10 cellular contexts compared by ENCODE assay signal in the genomic region with DNA sequence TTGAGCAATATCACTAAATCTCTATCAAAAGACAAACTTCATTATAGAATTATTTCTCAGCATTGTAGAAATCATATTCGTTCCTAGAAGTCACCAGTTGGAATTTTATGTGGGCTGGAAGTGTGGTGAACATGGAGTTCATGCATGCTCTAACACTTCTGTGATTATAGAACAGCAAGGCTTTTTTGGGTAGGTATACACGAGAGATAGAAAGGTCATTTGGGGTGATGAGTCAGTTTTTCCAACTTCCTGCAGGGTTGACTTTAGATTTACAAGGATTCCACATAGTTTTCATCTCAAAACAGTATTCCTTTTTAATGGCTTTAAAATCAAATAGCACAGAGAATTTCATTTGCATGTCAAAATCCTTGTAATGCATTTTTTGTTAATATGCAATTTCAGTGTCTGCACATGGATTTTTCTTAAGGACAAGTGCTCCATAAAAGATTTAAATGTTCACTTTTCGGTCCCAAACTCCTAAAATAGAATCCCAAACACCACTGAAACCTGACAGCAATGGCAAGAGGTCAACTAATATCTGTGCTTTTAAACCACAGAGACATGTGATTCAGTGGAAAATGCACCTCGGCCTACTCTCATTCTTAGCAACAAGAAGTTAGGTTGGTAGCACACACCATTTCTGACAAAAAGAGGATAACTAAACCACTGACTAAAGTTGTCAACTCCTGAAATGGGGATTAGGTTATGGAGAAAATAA.
DNase-seq lines count a peak whose midpoint lies in the region; ATAC-seq and TF ChIP-seq lines count a peak whose summit lies in the region.
"Had no signal": no experiment of that assay in that cellular context is flagged by ENCODE, and none has a peak within 500 bp of the region (broad histone marks: within the 10 kb centered on the region; RNA-seq: fewer than 3 reads in every experiment).

No MANE protein-coding gene starts in this region.

- H3K4me2 ChIP-seq in osteoblast (ENCODE audit: insufficient read depth, low read length) = peak overlapping the region; percentile 5

- H4K20me1 ChIP-seq in osteoblast (ENCODE audit: insufficient read depth, low read length) = no peaks in the 10 kb centered on the region

- no peak overlapping the region for H3K4me3 Mint-ChIP-seq in activated naive CD8-positive, alpha-beta T cell treated with anti-CD3 and anti-CD28 coated beads for 36 hours
- H3K4me3 Mint-ChIP-seq: activated naive CD8-positive, alpha-beta T cell had no signal

- H3K27ac Mint-ChIP-seq in activated naive CD8-positive, alpha-beta T cell treated with anti-CD3 and anti-CD28 coated beads for 36 hours = peak overlapping the region; percentile 20
- H3K27ac Mint-ChIP-seq: activated naive CD8-positive, alpha-beta T cell had no signal

- H3K36me3 Mint-ChIP-seq in activated naive CD8-positive, alpha-beta T cell treated with anti-CD3 and anti-CD28 coated beads for 36 hours = no peaks in the 10 kb centered on the region
- H3K36me3 Mint-ChIP-seq: activated naive CD8-positive, alpha-beta T cell had no signal

- no peaks in the 10 kb centered on the region for H3K79me2 ChIP-seq in osteoblast (ENCODE audit: insufficient read depth, low read length)

- H3K4me1 Mint-ChIP-seq in activated naive CD8-positive, alpha-beta T cell treated with anti-CD3 and anti-CD28 coated beads for 36 hours = peaks cover 9% of the 10 kb centered on the region

- H3K27me3 ChIP-seq in osteoblast (ENCODE audit: insufficient read depth, low read length) = no peaks in the 10 kb centered on the region

- H3K27me3 Mint-ChIP-seq in activated naive CD8-positive, alpha-beta T cell treated with anti-CD3 and anti-CD28 coated beads for 36 hours = peaks cover 3% of the 10 kb centered on the region

- H3K27ac ChIP-seq in osteoblast (ENCODE audit: low read depth, low read length) = peak overlapping the region; percentile 82

- no peak for DNase-seq in activated naive CD8-positive, alpha-beta T cell treated with anti-CD3 and anti-CD28 coated beads for 36 hours
- DNase-seq in osteoblast (ENCODE audit: insufficient read length, low spot score, missing footprints) = peak; percentile 57
- DNase-seq in DMS79 (lab: John Stamatoyannopoulos, UW) = no peak
- no peak for DNase-seq in pons (ENCODE audit: low spot score)
- DNase-seq in left colon = no peak
- DNase-seq in islet precursor cell = no peak
- DNase-seq: SIG-M5 had no signal

- no peaks in the 10 kb centered on the region for H3K9me3 ChIP-seq in osteoblast (ENCODE audit: low read depth, low read length)

- H3K36me3 ChIP-seq in osteoblast (ENCODE audit: insufficient read depth, low read length) = no peaks in the 10 kb centered on the region

- H3K4me1 ChIP-seq in osteoblast (ENCODE audit: insufficient read depth, low read length) = peaks cover 37% of the 10 kb centered on the region

- ATAC-seq in GM18861 (IDR thresholded peaks at IDR 0.05; ENCODE audit: unreplicated experiment) (peak; percentile 60), HG02885 (IDR thresholded peaks at IDR 0.05; ENCODE audit: poor library complexity, unreplicated experiment) (peak; percentile 90), left colon (no peak)

- no peak overlapping the region for H2AFZ ChIP-seq in osteoblast (ENCODE audit: low read length)

- H3K9me3 Mint-ChIP-seq in activated naive CD8-positive, alpha-beta T cell treated with anti-CD3 and anti-CD28 coated beads for 36 hours = no peaks in the 10 kb centered on the region

- no peak for TF ChIP-seq CTCF in osteoblast (IDR thresholded peaks at IDR 0.05; ENCODE audit: extremely low read depth, low read depth, low read length)

- intact Hi-C loops in left colon (cut with DNase I, micrococcal nuclease) = no loop called here

- H3K4me3 ChIP-seq in osteoblast (ENCODE audit: insufficient read depth, low read length) = no peak overlapping the region
